ENCODE assay signal across 7 cellular contexts in the genomic region with DNA sequence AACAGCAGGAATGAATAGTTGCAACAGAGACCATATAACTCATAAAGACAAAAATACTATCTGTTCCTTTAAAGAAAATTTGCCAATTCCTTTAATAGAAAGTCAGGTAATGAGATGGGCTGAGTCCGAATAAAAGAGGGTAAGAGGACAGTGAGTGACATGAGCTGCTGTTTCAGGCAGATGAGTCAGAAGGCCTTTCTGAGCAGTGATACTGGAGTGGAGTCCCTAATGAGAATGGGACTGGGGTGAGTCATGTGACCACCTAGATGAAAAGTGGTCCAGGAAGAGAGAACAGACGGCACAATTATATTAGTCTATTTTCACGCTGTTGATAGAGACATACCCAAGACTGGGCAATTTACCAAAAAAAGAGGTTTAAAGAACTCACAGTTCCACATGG.
"Had no signal": no experiment of that assay in that cellular context is flagged by ENCODE, and none has a peak within 500 bp of the region (broad histone marks: within the 10 kb centered on the region; RNA-seq: fewer than 3 reads in every experiment).

No MANE protein-coding gene starts in this region.

- DNase-seq: GM23248, GOT3, H7, HFFc6 had no signal

- H3K36me3 Mint-ChIP-seq: IgD-negative memory B cell had no signal

- H3K27ac ChIP-seq: GM23248, HL-60 had no signal

- H3K4me1 ChIP-seq: HAP-1 had no signal

- H3K4me1 Mint-ChIP-seq: IgD-negative memory B cell had no signal

- H2AFZ ChIP-seq: GM23248 had no signal

- H3K27me3 Mint-ChIP-seq: IgD-negative memory B cell had no signal

- H3K36me3 ChIP-seq: HAP-1 had no signal

- H3K4me3 ChIP-seq: GM23248, HAP-1 had no signal

- H3K9ac ChIP-seq: GM23248 had no signal

- H3K4me3 Mint-ChIP-seq: HFFc6 had no signal

- H3K9me3 ChIP-seq: HAP-1 had no signal

- H3K27ac Mint-ChIP-seq: HFFc6 had no signal
